24 cellular contexts compared by ENCODE assay signal in genomic region chrX:38435130-38435529, GRCh38.
DNase-seq lines count a peak whose midpoint lies in the region; ATAC-seq, FAIRE-seq and TF ChIP-seq lines count a peak whose summit lies in the region.
"Had no signal": no experiment of that assay in that cellular context is flagged by ENCODE, and none has a peak within 500 bp of the region (broad histone marks: within the 10 kb centered on the region; RNA-seq: fewer than 3 reads in every experiment).

No MANE protein-coding gene starts in this region.

- H2AFZ ChIP-seq in HepG2 (ENCODE audit: low read length) (no peak overlapping the region), PC-3 (ENCODE audit: low read length) (no peak overlapping the region)

- DNase-seq in NCI-H1092 treated with DMSO at 0.1 percent for 48 hours (lab: John Stamatoyannopoulos, UW) (peak; percentile 27), NCI-H1092 (lab: John Stamatoyannopoulos, UW) (no peak), HepG2 (ENCODE audit: low spot score) (no peak), right lobe of liver (peak in 1 of 3 donors; percentile 56), PC-3 (no peak)
- DNase-seq in activated T-cell treated with anti-CD3 and anti-CD28 coated beads, Interleukin-2, amount 50 U/mL, for 48 hours: no peak
- DNase-seq: Caco-2; CD4-positive, CD25-positive, alpha-beta regulatory T cell; CD8-positive, alpha-beta T cell; DMS 273 treated with DMSO at 0.1 percent for 48 hours; DMS79; EL; GDM1; GOT3; HFFc6 had no signal

- no peak for TF ChIP-seq POLR2A in HepG2 (IDR thresholded peaks at IDR 0.05; ENCODE audit: insufficient read depth in 1 of 2, low read depth in 2 of 2, low read length in 2 of 2)
- TF ChIP-seq POLR2A in right lobe of liver (IDR thresholded peaks at IDR 0.05): no peak

- in situ Hi-C loops in HepG2 (cut with HindIII; ENCODE audit: extremely low pct_ligation_motif_present, low pct_unique_long_range_greater_than_20kb): no loop called here

- no peaks in the 10 kb centered on the region for H3K36me3 ChIP-seq in liver (ENCODE audit: control insufficient read depth in 4 of 4, insufficient read depth in 3 of 4, low read depth in 1 of 4, low read length in 3 of 4)
- no peaks in the 10 kb centered on the region for H3K36me3 ChIP-seq in HepG2 (replicated peaks in 1 of 2; ENCODE audit: control insufficient read depth in 1 of 2, insufficient read depth in 2 of 2, low read length in 2 of 2)
- H3K36me3 ChIP-seq in right lobe of liver: no peaks in the 10 kb centered on the region
- H3K36me3 ChIP-seq in PC-3 (ENCODE audit: low read depth, low read length): no peaks in the 10 kb centered on the region
- H3K36me3 ChIP-seq: BLaER1, HAP-1 had no signal

- intact Hi-C loops in HepG2 (cut with micrococcal nuclease; ENCODE audit: unreplicated experiment) (no loop called here), right lobe of liver (cut with DNase I) (no loop called here), PC-3 (cut with micrococcal nuclease) (no loop called here)

- H3K4me2 ChIP-seq in HepG2 (ENCODE audit: low read depth, low read length) (no peak overlapping the region), PC-3 (ENCODE audit: low read length) (no peak overlapping the region)
- H3K4me2 ChIP-seq: BLaER1 had no signal

- H4K20me1 ChIP-seq in HepG2 (ENCODE audit: insufficient read depth, low read length): no peaks in the 10 kb centered on the region
- H4K20me1 ChIP-seq in PC-3 (ENCODE audit: low read length): no peaks in the 10 kb centered on the region
- H4K20me1 ChIP-seq: BLaER1 had no signal

- no peak overlapping the region for H3K4me3 ChIP-seq in liver (ENCODE audit: low read depth in 1 of 3, low read length in 3 of 3)
- no peak overlapping the region for H3K4me3 ChIP-seq in HepG2 (replicated peaks in 1 of 3; ENCODE audit: insufficient read depth in 1 of 3, low read depth in 2 of 3, low read length in 3 of 3)
- no peak overlapping the region for H3K4me3 ChIP-seq in right lobe of liver
- no peak overlapping the region for H3K4me3 ChIP-seq in PC-3 (ENCODE audit: low read length)
- H3K4me3 ChIP-seq: BLaER1, GM12878, HAP-1 had no signal

- 32% methylated on average over 1 of the region's 1 CpG for WGBS in liver
- WGBS in HepG2 (ENCODE audit: low lambda C conversion rate): no CpG with 5 or more reads among the region's 1 CpG
- 17% methylated on average over 1 of the region's 1 CpG for WGBS in right lobe of liver (ENCODE audit: insufficient coverage, low coverage, low lambda C conversion rate, missing lambda C conversion rate)

- ATAC-seq in HepG2: no peak
- ATAC-seq in right lobe of liver: peak; percentile 79 to 94 (median 85)
- no peak for ATAC-seq in PC-3
- ATAC-seq in HG03175 (IDR thresholded peaks at IDR 0.05; ENCODE audit: unreplicated experiment): no peak
- ATAC-seq: CD8-positive, alpha-beta T cell; GM12878 had no signal

- H3K27me3 ChIP-seq in liver (ENCODE audit: control insufficient read depth in 4 of 4, insufficient read depth in 4 of 4, low read length in 3 of 4) (no peaks in the 10 kb centered on the region), HepG2 (ENCODE audit: control insufficient read depth in 1 of 2, insufficient read depth in 2 of 2, low read length in 2 of 2) (no peaks in the 10 kb centered on the region), right lobe of liver (peaks cover 0 to 4% of the 10 kb centered on the region in 2 donors), PC-3 (ENCODE audit: low read length) (peaks cover 9% of the 10 kb centered on the region; the same call in 1 of the 2 replicates)
- H3K27me3 ChIP-seq: BLaER1 had no signal

- H3F3A ChIP-seq in PC-3 (ENCODE audit: low read length, unreplicated experiment): no peaks in the 10 kb centered on the region

- H3K9me2 ChIP-seq in PC-3 (replicated peaks; ENCODE audit: low read length): no peaks in the 10 kb centered on the region

- POLR2A ChIA-PET in HepG2 (lab: Yijun Ruan, JAX): no interaction called here
- POLR2A ChIA-PET in PC-3 (lab: Charles Lee; ENCODE audit: unreplicated experiment): no interaction called here

- H3K9me3 ChIP-seq in liver (ENCODE audit: control insufficient read depth in 4 of 4, low read length in 3 of 4): no peaks in the 10 kb centered on the region
- H3K9me3 ChIP-seq in HepG2 (ENCODE audit: low read length): no peaks in the 10 kb centered on the region
- H3K9me3 ChIP-seq in right lobe of liver: no peaks in the 10 kb centered on the region
- no peaks in the 10 kb centered on the region for H3K9me3 ChIP-seq in PC-3 (ENCODE audit: low read length)
- H3K9me3 ChIP-seq: BLaER1, Caco-2, HAP-1 had no signal

- H3K4me1 ChIP-seq in liver (ENCODE audit: control insufficient read depth in 4 of 4, insufficient read depth in 4 of 4, low read length in 3 of 4): peaks cover 0 to 3% (median 3%) of the 10 kb centered on the region in 4 donors
- H3K4me1 ChIP-seq in HepG2 (ENCODE audit: insufficient read depth, low read length): no peaks in the 10 kb centered on the region
- H3K4me1 ChIP-seq in right lobe of liver: no peaks in the 10 kb centered on the region
- no peaks in the 10 kb centered on the region for H3K4me1 ChIP-seq in PC-3 (ENCODE audit: insufficient read depth, low read length)
- H3K4me1 ChIP-seq: BLaER1, Caco-2, HAP-1 had no signal

- CTCF ChIA-PET in HepG2 (lab: Yijun Ruan, JAX; ENCODE audit: low intra/inter-chr PET ratio, low total read pairs): no interaction called here
- CTCF ChIA-PET in PC-3 (lab: Charles Lee): no interaction called here

- no peak overlapping the region for H3K9ac ChIP-seq in liver (ENCODE audit: low read depth in 1 of 2, low read length in 2 of 2)
- H3K9ac ChIP-seq in HepG2 (ENCODE audit: insufficient read depth, low read depth, low read length): no peak overlapping the region
- no peak overlapping the region for H3K9ac ChIP-seq in PC-3 (ENCODE audit: low read length)
- H3K9ac ChIP-seq: BLaER1 had no signal

- BruUV-seq in HepG2 (replicated peaks; lab: Mats Ljungman, UMichigan) (no TSS peak), PC-3 (replicated peaks; lab: Mats Ljungman, UMichigan) (no TSS peak)

- TF ChIP-seq RAD21 in liver (IDR thresholded peaks at IDR 0.05) (no peak), HepG2 (CRISPR knock-in tag; IDR thresholded peaks at IDR 0.05) (no peak)

- H3K79me2 ChIP-seq in HepG2 (ENCODE audit: insufficient read depth, low read length): no peaks in the 10 kb centered on the region
- H3K79me2 ChIP-seq in PC-3 (ENCODE audit: low read length): no peaks in the 10 kb centered on the region

- H3K27ac ChIP-seq in liver (ENCODE audit: low read depth in 1 of 2, low read length in 2 of 2): no peak overlapping the region
- no peak overlapping the region for H3K27ac ChIP-seq in HepG2 (ENCODE audit: extremely low read length, insufficient read depth, low read length)
- H3K27ac ChIP-seq in right lobe of liver: no peak overlapping the region
- H3K27ac ChIP-seq in PC-3 (ENCODE audit: low read length): no peak overlapping the region
- H3K27ac ChIP-seq: 22Rv1, BLaER1, C4-2B had no signal

- no peak for FAIRE-seq in HepG2 (lab: Jason Lieb, UNC)
- FAIRE-seq: A204.1, GM12878, H54 had no signal

- TF ChIP-seq EP300 in HepG2 (IDR thresholded peaks at IDR 0.05; ENCODE audit: low read depth in 2 of 2, low read length in 2 of 2) (no peak), HepG2 (CRISPR knock-in tag; IDR thresholded peaks at IDR 0.05; ENCODE audit: borderline replicate concordance) (no peak)

- TF ChIP-seq CTCF in liver (IDR thresholded peaks at IDR 0.05; ENCODE audit: low read depth, low read length, missing input control): no peak
- no peak for TF ChIP-seq CTCF in HepG2 (CRISPR knock-in tag; IDR thresholded peaks at IDR 0.05)
- TF ChIP-seq CTCF in right lobe of liver (IDR thresholded peaks at IDR 0.05): no peak
- no peak for TF ChIP-seq CTCF in PC-3 (conservative IDR thresholded peaks at IDR 0.05; ENCODE audit: low read depth, low read length)

TF ChIP-seq in liver, 16 proteins besides CTCF, POLR2A, EP300 and RAD21:
- TF ChIP-seq HNF4A (conservative IDR thresholded peaks at IDR 0.05): peak in 1 of 2 donors; percentile 29
- peak; percentile 74 for TF ChIP-seq YY1 (IDR thresholded peaks at IDR 0.05)
- peak in 1 of 2 donors; percentile 17 for TF ChIP-seq RXRA (IDR thresholded peaks at IDR 0.05)
- TF ChIP-seq TAF1 (conservative IDR thresholded peaks at IDR 0.05): no peak
- peak; percentile 60 for TF ChIP-seq FOXA2 (IDR thresholded peaks at IDR 0.05)
- TF ChIP-seq EGR1 (IDR thresholded peaks at IDR 0.05; ENCODE audit: low read depth in 2 of 2): no peak

TF ChIP-seq in HepG2, 621 proteins besides CTCF, POLR2A, EP300 and RAD21 (continues in another document):
- no peak for TF ChIP-seq ARID3A (IDR thresholded peaks at IDR 0.05; ENCODE audit: low read depth, low read length)
- no peak for TF ChIP-seq NFKBIZ (CRISPR knock-in tag; IDR thresholded peaks at IDR 0.05)
- TF ChIP-seq NKX3-1 (CRISPR knock-in tag; IDR thresholded peaks at IDR 0.05): no peak
- TF ChIP-seq TSC22D2 (CRISPR knock-in tag; IDR thresholded peaks at IDR 0.05; ENCODE audit: borderline replicate concordance): no peak
- TF ChIP-seq DR1 (CRISPR knock-in tag; IDR thresholded peaks at IDR 0.05): no peak
- no peak for TF ChIP-seq ZBTB34 (CRISPR knock-in tag; IDR thresholded peaks at IDR 0.05)
- no peak for TF ChIP-seq KDM1A (CRISPR knock-in tag; IDR thresholded peaks at IDR 0.05)
- TF ChIP-seq KLF12 (CRISPR knock-in tag; IDR thresholded peaks at IDR 0.05; ENCODE audit: borderline replicate concordance): no peak
- no peak for TF ChIP-seq POLR2G (IDR thresholded peaks at IDR 0.05; ENCODE audit: low read depth, low read length)

Comparison
In these comparisons a context has a peak if more than half of its experiments do, and no peak if none do; other contexts are left out.
1. ATAC-seq: peak in right lobe of liver (4 of 4); none in HepG2 (single experiment), PC-3 (single experiment) and HG03175 (single experiment).